Comparison of ENCODE assay signal across 11 cellular contexts in genomic region chr15:25947336-25948080, GRCh38.
DNase-seq lines count a peak whose midpoint lies in the region; ATAC-seq, FAIRE-seq and TF ChIP-seq lines count a peak whose summit lies in the region.
"Had no signal": no experiment of that assay in that cellular context is flagged by ENCODE, and none has a peak within 500 bp of the region (broad histone marks: within the 10 kb centered on the region; RNA-seq: fewer than 3 reads in every experiment).

No MANE protein-coding gene starts in this region.

- WGBS in psoas muscle, 3 donors = 35 to 51% (median 49%) methylated on average over 4 of the region's 4 CpGs

- H3K9me3 ChIP-seq in psoas muscle = no peaks in the 10 kb centered on the region
- H3K9me3 ChIP-seq: testis had no signal

- H3K4me1 ChIP-seq in psoas muscle = no peaks in the 10 kb centered on the region
- H3K4me1 ChIP-seq: testis had no signal

- H3K9me3 Mint-ChIP-seq in osteocyte (ENCODE audit: unreplicated experiment) = no peaks in the 10 kb centered on the region

- TF ChIP-seq CTCF in NB4 (IDR thresholded peaks at IDR 0.05; ENCODE audit: low read depth, low read length) (no peak), osteocyte (IDR thresholded peaks at IDR 0.05) (peak; percentile 23), psoas muscle (IDR thresholded peaks at IDR 0.05) (no peak)

- peak; percentile 38 for DNase-seq in NB4 (ENCODE audit: low read depth)
- peak; percentile 67 for DNase-seq in astrocyte of the hippocampus (ENCODE audit: low read depth, low spot score)
- no peak for DNase-seq in osteocyte (ENCODE audit: extremely low spot score, unreplicated experiment)
- no peak for DNase-seq in DMS114 treated with DMSO at 0.1 percent for 48 hours (lab: John Stamatoyannopoulos, UW; ENCODE audit: unreplicated experiment)
- DNase-seq in psoas muscle = no peak
- DNase-seq: activated CD4-positive, CD25-positive, alpha-beta regulatory T cell treated with anti-CD3 and anti-CD28 coated beads, Interleukin-2, amount 50 U/mL, for 72 hours; NCI-H187 treated with DMSO at 0.1 percent for 48 hours; stimulated activated CD4-positive, alpha-beta T cell treated with anti-CD3 and anti-CD28 coated beads, Interleukin-12 subunit alpha, Interleukin-12 subunit beta, amount 100 ng/mL, for 4 hours; testis had no signal

- no peak for TF ChIP-seq POLR2A in NB4 (IDR thresholded peaks at IDR 0.05; ENCODE audit: extremely low read depth, insufficient read length)

- peak; percentile 99 for FAIRE-seq in G401.6 (lab: Jason Lieb, UNC)

- no peaks in the 10 kb centered on the region for H3K36me3 ChIP-seq in psoas muscle (ENCODE audit: insufficient read depth in 1 of 2, low read depth in 1 of 2)

- intact Hi-C loops in psoas muscle (cut with DNase I) = no loop called here

- H3K27ac ChIP-seq in psoas muscle = no peak overlapping the region
- H3K27ac ChIP-seq: testis had no signal

- H3K4me3 Mint-ChIP-seq in osteocyte (ENCODE audit: unreplicated experiment) = no peak overlapping the region

- no peak for ATAC-seq in GM21390 (IDR thresholded peaks at IDR 0.05; ENCODE audit: unreplicated experiment)
- ATAC-seq in psoas muscle = no peak

- peaks cover 10% of the 10 kb centered on the region for H3K4me1 Mint-ChIP-seq in osteocyte (ENCODE audit: unreplicated experiment)

- no peak overlapping the region for H3K4me3 ChIP-seq in NB4 (ENCODE audit: low read depth, low read length)
- H3K4me3 ChIP-seq in psoas muscle = no peak overlapping the region

- H3K36me3 Mint-ChIP-seq in osteocyte (ENCODE audit: unreplicated experiment) = no peaks in the 10 kb centered on the region

- H3K27me3 Mint-ChIP-seq in osteocyte (ENCODE audit: unreplicated experiment) = peaks cover 12% of the 10 kb centered on the region

- H3K27me3 ChIP-seq in psoas muscle (ENCODE audit: insufficient read depth in 3 of 3, low read length in 2 of 3) = no peaks in the 10 kb centered on the region
- H3K27me3 ChIP-seq: testis had no signal

- no peak overlapping the region for H3K27ac Mint-ChIP-seq in osteocyte (ENCODE audit: unreplicated experiment)

Comparison
In these comparisons a context has a peak if more than half of its experiments do, and no peak if none do; other contexts are left out.
1. DNase-seq: peak in NB4 (single experiment) and astrocyte of the hippocampus (single experiment); none in osteocyte (single experiment), DMS114 treated with DMSO at 0.1 percent for 48 hours (single experiment) and psoas muscle (0 of 2).